Comparison of ENCODE assay signal across 27 cellular contexts in genomic region chr2:177249038-177249437, GRCh38. TPM values are rescaled to one million over a fixed set of nuclear protein-coding genes. Genes with fewer than 3 reads are reported as not detected.
DNase-seq lines count a peak whose midpoint lies in the region; ATAC-seq and TF ChIP-seq lines count a peak whose summit lies in the region.
"Had no signal": no experiment of that assay in that cellular context is flagged by ENCODE, and none has a peak within 500 bp of the region (broad histone marks: within the 10 kb centered on the region; RNA-seq: fewer than 3 reads in every experiment).

No MANE protein-coding gene starts in this region.

- no peaks in the 10 kb centered on the region for H3K79me1 ChIP-seq in mesenchymal stem cell (replicated peaks; ENCODE audit: low read length, poor library complexity, severe bottlenecking)

- H3K4me1 Mint-ChIP-seq in CD8-positive, alpha-beta T cell (ENCODE audit: low read depth) = peaks cover 75% of the 10 kb centered on the region
- peaks cover 19% of the 10 kb centered on the region for H3K4me1 Mint-ChIP-seq in progenitor cell of endocrine pancreas (ENCODE audit: low read depth)

- H3K9me2 ChIP-seq in Karpas-422 (replicated peaks; ENCODE audit: insufficient read depth, low read length) = no peaks in the 10 kb centered on the region

- no peak for TF ChIP-seq CTCF in CD8-positive, alpha-beta T cell (IDR thresholded peaks at IDR 0.05)
- no peak for TF ChIP-seq CTCF in progenitor cell of endocrine pancreas (IDR thresholded peaks at IDR 0.05; ENCODE audit: unreplicated experiment)

- no peak overlapping the region for H2BK5ac ChIP-seq in mesenchymal stem cell (ENCODE audit: low read depth, low read length, poor library complexity, severe bottlenecking)

- H3K4me2 ChIP-seq in Karpas-422 (ENCODE audit: low read depth, low read length, poor library complexity, severe bottlenecking) (peak overlapping the region; percentile 65), mesenchymal stem cell (ENCODE audit: low read length, poor library complexity, severe bottlenecking) (no peak overlapping the region)

- no peak overlapping the region for H2BK12ac ChIP-seq in mesenchymal stem cell (ENCODE audit: low read length in 2 of 2)

- no peak for ATAC-seq in CD8-positive, alpha-beta T cell
- ATAC-seq: activated CD4-positive, CD25-positive, alpha-beta regulatory T cell treated with anti-CD3 and anti-CD28 coated beads, Interleukin-2, amount 50 U/mL, for 24 hours; GM12878; left cardiac atrium; upper lobe of right lung had no signal

- no peaks in the 10 kb centered on the region for H3K27me3 ChIP-seq in CD8-positive, alpha-beta T cell (ENCODE audit: insufficient read depth, low read length)
- H3K27me3 ChIP-seq in Karpas-422 (ENCODE audit: low read length) (no peaks in the 10 kb centered on the region), esophagus (ENCODE audit: control insufficient read depth in 1 of 2, insufficient read depth in 2 of 2, low read length in 2 of 2) (no peaks in the 10 kb centered on the region), mesenchymal stem cell (ENCODE audit: control insufficient read depth in 1 of 2, insufficient read depth in 1 of 2, low read length in 2 of 2) (no peaks in the 10 kb centered on the region)
- H3K27me3 ChIP-seq: colonic mucosa, esophagus muscularis mucosa, upper lobe of right lung had no signal

- peaks cover 100% of the 10 kb centered on the region for H3K79me2 ChIP-seq in Karpas-422 (ENCODE audit: low read length)

- H3K4ac ChIP-seq in mesenchymal stem cell (ENCODE audit: low read depth in 1 of 2, low read length in 2 of 2) = no peak overlapping the region

- no peaks in the 10 kb centered on the region for H3K9me3 Mint-ChIP-seq in CD8-positive, alpha-beta T cell
- no peaks in the 10 kb centered on the region for H3K9me3 Mint-ChIP-seq in progenitor cell of endocrine pancreas (ENCODE audit: low read depth)
- H3K9me3 Mint-ChIP-seq: activated CD4-positive, alpha-beta memory T cell treated with anti-CD3 and anti-CD28 coated beads for 36 hours; HFFc6; T-helper 1 cell treated with Interleukin-12 subunit alpha and Interleukin-12 subunit beta and Interleukin-4 antibody, amounts not matched to agents 30 μg/mL and 1 μg/mL, for 36 hours had no signal

- 91 to 92% methylated on average over 7 of the region's 7 CpGs for WGBS in esophagus, 2 donors
- 95% methylated on average over 3 of the region's 7 CpGs for WGBS in mesenchymal stem cell

- no peak overlapping the region for H2AK5ac ChIP-seq in mesenchymal stem cell (ENCODE audit: low read length, severe bottlenecking)

- H3K9ac ChIP-seq in Karpas-422 (ENCODE audit: low read length) (no peak overlapping the region), mesenchymal stem cell (ENCODE audit: low read length) (no peak overlapping the region)

- no peak overlapping the region for H2BK120ac ChIP-seq in mesenchymal stem cell (ENCODE audit: low read depth, low read length)

- H3K36me3 Mint-ChIP-seq in CD8-positive, alpha-beta T cell = peaks cover 49% of the 10 kb centered on the region
- peaks cover 14% of the 10 kb centered on the region for H3K36me3 Mint-ChIP-seq in progenitor cell of endocrine pancreas (ENCODE audit: insufficient read depth)

- no peaks in the 10 kb centered on the region for H3K36me3 ChIP-seq in CD8-positive, alpha-beta T cell (ENCODE audit: insufficient read depth, low read length)
- H3K36me3 ChIP-seq in Karpas-422 (ENCODE audit: insufficient read depth, low read length) (peaks cover 14% of the 10 kb centered on the region), esophagus (ENCODE audit: control insufficient read depth in 2 of 2, insufficient read depth in 2 of 2, low read length in 1 of 2) (peaks cover 0 to 5% of the 10 kb centered on the region in 2 donors), mesenchymal stem cell (ENCODE audit: control insufficient read depth in 1 of 2, insufficient read depth in 2 of 2, low read depth in 1 of 2, low read length in 2 of 2) (peaks cover 3 to 53% of the 10 kb centered on the region in 2 experiments)
- H3K36me3 ChIP-seq: colonic mucosa, esophagus muscularis mucosa had no signal

- peaks cover 64% of the 10 kb centered on the region for H3K4me1 ChIP-seq in CD8-positive, alpha-beta T cell (ENCODE audit: insufficient read depth, low read length)
- peaks cover 97% of the 10 kb centered on the region for H3K4me1 ChIP-seq in Karpas-422 (ENCODE audit: low read length)
- peaks cover 3 to 22% of the 10 kb centered on the region in 2 donors for H3K4me1 ChIP-seq in esophagus (ENCODE audit: control insufficient read depth in 2 of 2, insufficient read depth in 2 of 2, low read length in 1 of 2)
- peaks cover 11% of the 10 kb centered on the region for H3K4me1 ChIP-seq in mesenchymal stem cell (ENCODE audit: control insufficient read depth, insufficient read depth, low read depth, low read length)

- no peak for DNase-seq in CD8-positive, alpha-beta T cell
- no peak for DNase-seq in Karpas-422
- DNase-seq in progenitor cell of endocrine pancreas (ENCODE audit: low spot score, unreplicated experiment) = no peak
- no peak for DNase-seq in NOMO-1 treated with DMSO at 0.1 percent for 48 hours (lab: John Stamatoyannopoulos, UW; ENCODE audit: unreplicated experiment)
- no peak for DNase-seq in HCEC 1CT
- DNase-seq in mesenchymal stem cell = no peak
- DNase-seq: activated CD4-positive, alpha-beta memory T cell treated with anti-CD3 and anti-CD28 coated beads for 36 hours; activated naive CD4-positive, alpha-beta T cell; colonic mucosa; DMS 273 treated with DMSO at 0.1 percent for 48 hours; EL; foreskin melanocyte; HFFc6; left cardiac atrium; mammary epithelial cell; MV-4-11; NCI-H446 treated with DMSO at 0.1 percent for 48 hours; NCI-H82; stimulated activated CD8-positive, alpha-beta memory T cell treated with anti-CD3 and anti-CD28 coated beads, Interleukin-4, amount 100 ng/mL, for 48 hours; upper lobe of right lung had no signal

- H3K27ac ChIP-seq in CD8-positive, alpha-beta T cell (ENCODE audit: low read depth, low read length) = no peak overlapping the region
- H3K27ac ChIP-seq in Karpas-422 (ENCODE audit: low read length) (peak overlapping the region; percentile 95), esophagus (ENCODE audit: low read depth in 2 of 2, low read length in 1 of 2) (peak overlapping the region; percentile 3 to 56), mesenchymal stem cell (ENCODE audit: low read length, poor library complexity, severe bottlenecking) (no peak overlapping the region)
- H3K27ac ChIP-seq: colonic mucosa, SK-N-MC, upper lobe of right lung had no signal

- H3K23ac ChIP-seq in mesenchymal stem cell (ENCODE audit: low read length in 2 of 2) = no peak overlapping the region

- H3K27me3 Mint-ChIP-seq in CD8-positive, alpha-beta T cell (ENCODE audit: low read depth) = no peaks in the 10 kb centered on the region
- no peaks in the 10 kb centered on the region for H3K27me3 Mint-ChIP-seq in progenitor cell of endocrine pancreas
- H3K27me3 Mint-ChIP-seq: activated CD4-positive, alpha-beta memory T cell treated with anti-CD3 and anti-CD28 coated beads for 36 hours had no signal

- H3K14ac ChIP-seq in mesenchymal stem cell (ENCODE audit: low read length in 2 of 2) = no peak overlapping the region

- peaks cover 35% of the 10 kb centered on the region; the same call in 1 of the 2 replicates for H4K20me1 ChIP-seq in Karpas-422 (ENCODE audit: insufficient read depth, low read depth, low read length)

- intact Hi-C loops in CD8-positive, alpha-beta T cell (cut with DNase I, micrococcal nuclease) = no loop called here

- CTCF ChIA-PET in CD8-positive, alpha-beta T cell (lab: Charles Lee) = interaction anchor here (1.8 kb wide), 1 partner anchor 86 kb away, joined by 5 read pairs; no protein-coding TSS in a partner anchor

- H4K8ac ChIP-seq in mesenchymal stem cell (ENCODE audit: low read length) = no peak overlapping the region

- H3K27ac Mint-ChIP-seq in CD8-positive, alpha-beta T cell = peak overlapping the region; percentile 45
- H3K27ac Mint-ChIP-seq in progenitor cell of endocrine pancreas = peak overlapping the region; percentile 71
- H3K27ac Mint-ChIP-seq: HFFc6; T-helper 1 cell treated with Interleukin-12 subunit alpha and Interleukin-12 subunit beta and Interleukin-4 antibody, amounts not matched to agents 30 μg/mL and 1 μg/mL, for 36 hours had no signal

- H2BK15ac ChIP-seq in mesenchymal stem cell (ENCODE audit: low read depth, poor library complexity, severe bottlenecking) = no peak overlapping the region

- H3K4me3 ChIP-seq in CD8-positive, alpha-beta T cell (ENCODE audit: low read depth, low read length) = no peak overlapping the region
- H3K4me3 ChIP-seq in Karpas-422 (ENCODE audit: low read length) (no peak overlapping the region), esophagus (ENCODE audit: low read depth in 1 of 2, low read length in 2 of 2) (no peak overlapping the region), mesenchymal stem cell (ENCODE audit: insufficient read depth in 1 of 2, low read depth in 1 of 2, low read length in 2 of 2) (no peak overlapping the region)
- H3K4me3 ChIP-seq: colonic mucosa, esophagus muscularis mucosa, GM12878, SK-N-MC, skin epidermis, upper lobe of right lung had no signal

- no peak overlapping the region for H3K18ac ChIP-seq in mesenchymal stem cell (ENCODE audit: low read depth in 1 of 2, low read length in 2 of 2)

- no peak overlapping the region for H4K91ac ChIP-seq in mesenchymal stem cell (ENCODE audit: low read length)

- H3K4me3 Mint-ChIP-seq in CD8-positive, alpha-beta T cell = no peak overlapping the region
- no peak overlapping the region for H3K4me3 Mint-ChIP-seq in progenitor cell of endocrine pancreas (ENCODE audit: low read depth)
- H3K4me3 Mint-ChIP-seq: activated CD4-positive, alpha-beta memory T cell treated with anti-CD3 and anti-CD28 coated beads for 36 hours; HFFc6; T-helper 1 cell treated with Interleukin-12 subunit alpha and Interleukin-12 subunit beta and Interleukin-4 antibody, amounts not matched to agents 30 μg/mL and 1 μg/mL, for 36 hours had no signal

- H3K9me3 ChIP-seq in CD8-positive, alpha-beta T cell (ENCODE audit: low read length) = no peaks in the 10 kb centered on the region
- no peaks in the 10 kb centered on the region for H3K9me3 ChIP-seq in Karpas-422 (ENCODE audit: low read length)
- no peaks in the 10 kb centered on the region for H3K9me3 ChIP-seq in esophagus (ENCODE audit: control insufficient read depth in 2 of 2, insufficient read depth in 1 of 2, low read depth in 1 of 2, low read length in 1 of 2)
- no peaks in the 10 kb centered on the region for H3K9me3 ChIP-seq in mesenchymal stem cell (ENCODE audit: control insufficient read depth, low read length)
- H3K9me3 ChIP-seq: colonic mucosa, esophagus muscularis mucosa, upper lobe of right lung had no signal

- POLR2A ChIA-PET in CD8-positive, alpha-beta T cell (lab: Charles Lee) = interaction anchor here (1.3 kb wide), 1 partner anchor 15 kb away, joined by 8 read pairs; the partner anchor contains the start of gene NFE2L2

- H2AFZ ChIP-seq in Karpas-422 (ENCODE audit: low read length) (no peak overlapping the region), mesenchymal stem cell (ENCODE audit: low read depth, low read length) (no peak overlapping the region)

RNA-seq across cellular contexts. Expression of gene NFE2L2, which starts 15.5 kb away (rescaled TPM):
- total RNA-seq in CD8-positive, alpha-beta T cell = 10 to 100 TPM; 81.7 to 88.7 TPM
- total RNA-seq in Karpas-422 (2014; rRNA removed; shearing (Covaris generic); ENCODE audit: low replicate concordance) = 33.1 and 66.7 TPM in 2 replicates
- 100 to 1,000 TPM in 1 of 2 donors, 10 to 100 TPM in 1; 91.9 to 155 TPM for polyA plus RNA-seq in esophagus
- 58.7 and 59.1 TPM in 2 replicates for total RNA-seq in progenitor cell of endocrine pancreas
- polyA plus RNA-seq in mesenchymal stem cell (2013, experiment 1 of 2) = 73.3 TPM
- polyA plus RNA-seq in mesenchymal stem cell (2013, experiment 2 of 2) = 78.2 TPM

RNA-seq across cellular contexts. Expression of gene HNRNPA3, which starts 36.4 kb away (rescaled TPM):
- total RNA-seq in CD8-positive, alpha-beta T cell = 100 to 1,000 TPM; 144 to 160 TPM
- total RNA-seq in Karpas-422 (2014; rRNA removed; shearing (Covaris generic); ENCODE audit: low replicate concordance) = 51.7 and 62.7 TPM in 2 replicates
- 100 to 1,000 TPM; 202 to 240 TPM for polyA plus RNA-seq in esophagus
- total RNA-seq in progenitor cell of endocrine pancreas = 334 and 339 TPM in 2 replicates
- polyA plus RNA-seq in mesenchymal stem cell (2013, experiment 1 of 2) = 192 TPM
- 202 TPM for polyA plus RNA-seq in mesenchymal stem cell (2013, experiment 2 of 2)

Comparison
In these comparisons a context has a peak if more than half of its experiments do, and no peak if none do; other contexts are left out.
1. H3K27ac ChIP-seq: peak in Karpas-422 (single experiment) and esophagus (2 of 2); none in CD8-positive, alpha-beta T cell (single experiment) and mesenchymal stem cell (single experiment).